26 cellular contexts compared by ENCODE assay signal in the genomic region with DNA sequence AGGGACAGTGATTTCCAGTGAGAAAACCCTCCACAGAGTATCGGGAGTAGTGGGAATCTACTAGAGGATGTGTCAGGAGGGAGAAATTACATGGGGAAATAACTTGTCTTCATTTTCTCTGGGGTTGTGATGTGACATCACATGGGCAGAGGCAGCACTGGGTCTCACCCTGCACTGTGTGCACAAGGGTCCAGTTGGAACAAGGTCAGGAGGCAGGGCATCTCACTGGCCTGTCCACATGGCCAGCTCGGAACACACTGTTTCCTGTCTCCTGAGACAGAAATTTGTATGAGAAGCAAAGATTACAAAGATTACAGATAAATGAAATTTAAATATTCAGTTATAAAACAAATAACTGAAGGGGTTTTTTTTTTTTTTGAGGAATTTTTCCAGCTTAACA.
DNase-seq lines count a peak whose midpoint lies in the region; FAIRE-seq and TF ChIP-seq lines count a peak whose summit lies in the region.
"Had no signal": no experiment of that assay in that cellular context is flagged by ENCODE, and none has a peak within 500 bp of the region (broad histone marks: within the 10 kb centered on the region; RNA-seq: fewer than 3 reads in every experiment).

No MANE protein-coding gene starts in this region.

- H3K9me3 ChIP-seq in right atrium auricular region (no peaks in the 10 kb centered on the region), parathyroid adenoma (ENCODE audit: control insufficient read depth, low read length) (no peaks in the 10 kb centered on the region), tibial artery (no peaks in the 10 kb centered on the region)
- H3K9me3 ChIP-seq: adrenal gland, colonic mucosa, ovary, SJCRH30 had no signal

- H3K27me3 Mint-ChIP-seq in chondrocyte (ENCODE audit: low read depth) = no peaks in the 10 kb centered on the region
- H3K27me3 Mint-ChIP-seq: naive thymus-derived CD4-positive, alpha-beta T cell had no signal

- intact Hi-C loops in tibial artery (cut with DNase I; ENCODE audit: low total_unique reads) = loop anchor here (10.0 kb wide), 1 partner anchor 54 kb away; no protein-coding TSS in a partner anchor

- H3K36me3 ChIP-seq in right atrium auricular region (no peaks in the 10 kb centered on the region), parathyroid adenoma (ENCODE audit: control insufficient read depth, insufficient read depth, low read length) (no peaks in the 10 kb centered on the region), tibial artery (no peaks in the 10 kb centered on the region)
- H3K36me3 ChIP-seq: adrenal gland, brain microvascular endothelial cell, colonic mucosa, ovary, SJCRH30 had no signal

- peak overlapping the region; percentile 62 for H3K27ac Mint-ChIP-seq in chondrocyte (ENCODE audit: unreplicated experiment)
- H3K27ac Mint-ChIP-seq: naive thymus-derived CD4-positive, alpha-beta T cell had no signal

- no peak overlapping the region for H2AFZ ChIP-seq in parathyroid adenoma

- TF ChIP-seq CTCF in chondrocyte (IDR thresholded peaks at IDR 0.05) = no peak
- TF ChIP-seq CTCF in right atrium auricular region (IDR thresholded peaks at IDR 0.05) = no peak
- no peak for TF ChIP-seq CTCF in parathyroid adenoma (IDR thresholded peaks at IDR 0.05)
- TF ChIP-seq CTCF in tibial artery (IDR thresholded peaks at IDR 0.05) = no peak

- no peak overlapping the region for H3K4me3 Mint-ChIP-seq in chondrocyte (ENCODE audit: unreplicated experiment)
- H3K4me3 Mint-ChIP-seq: mesothelial cell of epicardium; naive thymus-derived CD4-positive, alpha-beta T cell had no signal

- H3K4me1 Mint-ChIP-seq in chondrocyte (ENCODE audit: low read depth) = peaks cover 68% of the 10 kb centered on the region

- no peak overlapping the region for H3K9ac ChIP-seq in parathyroid adenoma
- H3K9ac ChIP-seq: BLaER1 treated with 17β-estradiol and CSF1 and Interleukin-3, amounts not matched to agents 10 nM and 100 nM had no signal

- DNase-seq in chondrocyte (ENCODE audit: low spot score) (no peak), right atrium auricular region (ENCODE audit: low spot score) (no peak), tibial artery (no peak), dedifferentiated amniotic fluid mesenchymal stem cell (ENCODE audit: extremely low spot score) (no peak), inferior parietal cortex (ENCODE audit: extremely low spot score) (no peak), urothelium cell line (ENCODE audit: low spot score) (no peak), nucleus accumbens (lab: John Stamatoyannopoulos, UW) (no peak)
- DNase-seq: activated CD4-positive, alpha-beta T cell treated with anti-CD3 and anti-CD28 coated beads for 1 hour; adrenal gland; brain microvascular endothelial cell; colonic mucosa; COR-L47; DMS79; GF-D8; left colon; naive thymus-derived CD4-positive, alpha-beta T cell; NCI-H1417; NCI-H510A; ovary; SJCRH30; stimulated activated CD4-positive, alpha-beta T cell treated with anti-CD3 and anti-CD28 coated beads, Interleukin-1b, Interleukin-23, amount 100 ng/mL, for 48 hours; substantia nigra had no signal

- H3K4me2 ChIP-seq in parathyroid adenoma (ENCODE audit: low read length) = no peak overlapping the region
- H3K4me2 ChIP-seq: BLaER1 treated with 17β-estradiol and CSF1 and Interleukin-3, amounts not matched to agents 10 nM and 100 nM had no signal

- H3K4me1 ChIP-seq in right atrium auricular region = peaks cover 0 to 48% of the 10 kb centered on the region in 2 donors
- no peaks in the 10 kb centered on the region for H3K4me1 ChIP-seq in parathyroid adenoma
- peaks cover 0 to 80% (median 54%) of the 10 kb centered on the region in 4 donors for H3K4me1 ChIP-seq in tibial artery
- H3K4me1 ChIP-seq: colonic mucosa had no signal

- peak overlapping the region; percentile 8 to 64 for H3K27ac ChIP-seq in right atrium auricular region
- peak overlapping the region; percentile 4 for H3K27ac ChIP-seq in parathyroid adenoma
- H3K27ac ChIP-seq in tibial artery = peak overlapping the region; percentile 80 to 84
- H3K27ac ChIP-seq: BLaER1 treated with 17β-estradiol and CSF1 and Interleukin-3, amounts not matched to agents 10 nM and 100 nM; brain microvascular endothelial cell; colonic mucosa; ovary; SJCRH30 had no signal

- no peaks in the 10 kb centered on the region for H3K9me3 Mint-ChIP-seq in chondrocyte (ENCODE audit: low read depth)

- H3K36me3 Mint-ChIP-seq in chondrocyte (ENCODE audit: low read depth) = peaks cover 3% of the 10 kb centered on the region

- H3K27me3 ChIP-seq in right atrium auricular region = no peaks in the 10 kb centered on the region
- no peaks in the 10 kb centered on the region for H3K27me3 ChIP-seq in parathyroid adenoma (ENCODE audit: control insufficient read depth, insufficient read depth, low read length)
- H3K27me3 ChIP-seq in tibial artery = no peaks in the 10 kb centered on the region
- H3K27me3 ChIP-seq: adrenal gland; BLaER1 treated with 17β-estradiol and CSF1 and Interleukin-3, amounts not matched to agents 10 nM and 100 nM; brain microvascular endothelial cell; colonic mucosa; ovary; SJCRH30 had no signal

- no peak overlapping the region for H3K4me3 ChIP-seq in right atrium auricular region
- H3K4me3 ChIP-seq in parathyroid adenoma (ENCODE audit: low read depth, low read length) = no peak overlapping the region
- H3K4me3 ChIP-seq in tibial artery = no peak overlapping the region
- H3K4me3 ChIP-seq: adrenal gland; BLaER1 treated with 17β-estradiol and CSF1 and Interleukin-3, amounts not matched to agents 10 nM and 100 nM; colonic mucosa; ovary; SJCRH30 had no signal

- no peak for FAIRE-seq in urothelium cell line (lab: Jason Lieb, UNC)
- FAIRE-seq: endometrium had no signal

- H3K79me2 ChIP-seq in parathyroid adenoma = no peaks in the 10 kb centered on the region

Comparison
In these comparisons a context has a peak if more than half of its experiments do, and no peak if none do; other contexts are left out.
1. H3K27ac ChIP-seq: peak in every context shown above with its lines; median percentile 82 in tibial artery; 36 in right atrium auricular region; 4 in parathyroid adenoma.